ENCODE assay signal across 19 cellular contexts in the genomic region with DNA sequence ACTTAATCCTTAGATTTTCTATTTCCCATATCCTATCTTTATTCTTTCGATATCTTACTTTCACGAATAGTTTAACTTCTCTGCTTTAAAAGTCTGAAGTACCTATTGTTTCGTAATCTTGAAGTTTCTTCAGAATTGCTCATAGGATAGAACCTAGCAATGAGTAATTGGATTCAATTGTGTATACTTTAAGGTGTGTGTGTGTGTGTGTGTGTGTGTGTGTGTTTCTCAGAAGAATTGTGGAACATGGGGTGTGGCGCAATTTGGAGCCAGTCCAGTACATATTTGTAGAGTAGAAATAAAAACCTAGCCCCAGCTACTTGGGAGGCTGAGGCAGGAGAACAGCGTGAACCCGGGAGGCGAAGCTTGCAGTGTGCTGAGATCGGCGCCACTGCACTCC.
A peak's percentile ranks its signal among the peaks of the same experiment; 100 is the strongest.
DNase-seq lines count a peak whose midpoint lies in the region; ATAC-seq, FAIRE-seq and TF ChIP-seq lines count a peak whose summit lies in the region.
"Had no signal": no experiment of that assay in that cellular context is flagged by ENCODE, and none has a peak within 500 bp of the region (broad histone marks: within the 10 kb centered on the region; RNA-seq: fewer than 3 reads in every experiment).

No MANE protein-coding gene starts in this region.

- no peaks in the 10 kb centered on the region for H3K27me3 Mint-ChIP-seq in activated CD8-positive, alpha-beta T cell treated with anti-CD3 and anti-CD28 coated beads for 36 hours
- H3K27me3 Mint-ChIP-seq: CD4-positive, alpha-beta T cell had no signal

- TF ChIP-seq CTCF in lung (IDR thresholded peaks at IDR 0.05; ENCODE audit: control extremely low read depth, extremely low read depth) = no peak
- TF ChIP-seq CTCF in upper lobe of right lung (IDR thresholded peaks at IDR 0.05) = no peak
- TF ChIP-seq CTCF in activated CD8-positive, alpha-beta T cell treated with anti-CD3 and anti-CD28 coated beads for 36 hours (IDR thresholded peaks at IDR 0.05) = no peak

- 74 to 92% methylated on average over 9 of the region's 9 CpGs for WGBS in lung, 2 donors

- H3K4me1 ChIP-seq in lung (ENCODE audit: control insufficient read depth in 2 of 2, insufficient read depth in 2 of 2, low read length in 2 of 2) = no peaks in the 10 kb centered on the region
- no peaks in the 10 kb centered on the region for H3K4me1 ChIP-seq in upper lobe of right lung
- H3K4me1 ChIP-seq: BE2C, SJCRH30 had no signal

- H3K36me3 ChIP-seq in lung (ENCODE audit: control insufficient read depth in 2 of 2, insufficient read depth in 2 of 2, low read length in 2 of 2) (no peaks in the 10 kb centered on the region), upper lobe of right lung (no peaks in the 10 kb centered on the region)
- H3K36me3 ChIP-seq: BE2C, SJCRH30 had no signal

- no peaks in the 10 kb centered on the region for H3K9me3 Mint-ChIP-seq in activated CD8-positive, alpha-beta T cell treated with anti-CD3 and anti-CD28 coated beads for 36 hours
- H3K9me3 Mint-ChIP-seq: CD4-positive, alpha-beta T cell had no signal

- CTCF ChIA-PET in activated CD8-positive, alpha-beta T cell treated with anti-CD3 and anti-CD28 coated beads for 36 hours (lab: Charles Lee) = no interaction called here

- FAIRE-seq in colon (lab: Jason Lieb, UNC) = peak; percentile 74
- FAIRE-seq: GM19239 had no signal

- DNase-seq in NCI-H748 (lab: John Stamatoyannopoulos, UW; ENCODE audit: unreplicated experiment) = peak; percentile 1
- no peak for DNase-seq in NCI-H748 treated with DMSO at 0.1 percent for 48 hours (lab: John Stamatoyannopoulos, UW)
- peak; percentile 71 for DNase-seq in lung (ENCODE audit: low spot score)
- DNase-seq in upper lobe of right lung = peak; percentile 67
- no peak for DNase-seq in putamen (ENCODE audit: low spot score)
- DNase-seq in NCI-H2171 (lab: John Stamatoyannopoulos, UW) = no peak
- DNase-seq in activated CD8-positive, alpha-beta T cell treated with anti-CD3 and anti-CD28 coated beads for 36 hours = no peak
- DNase-seq: 8988T; BE2C; CD4-positive, alpha-beta T cell; DMS53; H7; NCI-H1436; NCI-H2029; NCI-H2171 treated with DMSO at 0.1 percent for 48 hours; SJCRH30 had no signal

- H3K27ac Mint-ChIP-seq in activated CD8-positive, alpha-beta T cell treated with anti-CD3 and anti-CD28 coated beads for 36 hours = no peak overlapping the region
- H3K27ac Mint-ChIP-seq: CD4-positive, alpha-beta T cell had no signal

- H3K4me3 ChIP-seq in lung (no peak overlapping the region), upper lobe of right lung (no peak overlapping the region)
- H3K4me3 ChIP-seq: SJCRH30 had no signal

- H3K9me3 ChIP-seq in lung (ENCODE audit: control insufficient read depth in 2 of 2, insufficient read depth in 1 of 2, low read length in 1 of 2) (no peaks in the 10 kb centered on the region), upper lobe of right lung (no peaks in the 10 kb centered on the region)
- H3K9me3 ChIP-seq: BE2C, SJCRH30 had no signal

- H3K27ac ChIP-seq in lung (ENCODE audit: low read depth in 1 of 2, low read length in 1 of 2) = no peak overlapping the region
- H3K27ac ChIP-seq in upper lobe of right lung = no peak overlapping the region
- H3K27ac ChIP-seq: HL-60, SJCRH30 had no signal

- H3K36me3 Mint-ChIP-seq in activated CD8-positive, alpha-beta T cell treated with anti-CD3 and anti-CD28 coated beads for 36 hours (ENCODE audit: low read depth) = no peaks in the 10 kb centered on the region

- ATAC-seq in lung (ENCODE audit: insufficient read depth, low FRiP score) = peak; percentile 67
- ATAC-seq in upper lobe of right lung = peak; percentile 89
- no peak for ATAC-seq in activated CD8-positive, alpha-beta T cell treated with anti-CD3 and anti-CD28 coated beads for 36 hours

- POLR2A ChIA-PET in activated CD8-positive, alpha-beta T cell treated with anti-CD3 and anti-CD28 coated beads for 36 hours (lab: Charles Lee) = no interaction called here

- no peaks in the 10 kb centered on the region for H3K4me1 Mint-ChIP-seq in activated CD8-positive, alpha-beta T cell treated with anti-CD3 and anti-CD28 coated beads for 36 hours (ENCODE audit: low read depth)

- H3K4me3 Mint-ChIP-seq in activated CD8-positive, alpha-beta T cell treated with anti-CD3 and anti-CD28 coated beads for 36 hours = no peak overlapping the region
- H3K4me3 Mint-ChIP-seq: CD4-positive, alpha-beta T cell had no signal

- intact Hi-C loops in upper lobe of right lung (cut with DNase I) = no loop called here
- intact Hi-C loops in activated CD8-positive, alpha-beta T cell treated with anti-CD3 and anti-CD28 coated beads for 36 hours (cut with micrococcal nuclease) = no loop called here

- H3K27me3 ChIP-seq in lung (ENCODE audit: control insufficient read depth, insufficient read depth) = no peaks in the 10 kb centered on the region
- H3K27me3 ChIP-seq in upper lobe of right lung = no peaks in the 10 kb centered on the region
- H3K27me3 ChIP-seq: BE2C, SJCRH30 had no signal

Comparison
In these comparisons a context has a peak if more than half of its experiments do, and no peak if none do; other contexts are left out.
1. DNase-seq: peak in NCI-H748 (single experiment), lung (single experiment) and upper lobe of right lung (single experiment); none in NCI-H748 treated with DMSO at 0.1 percent for 48 hours (single experiment), putamen (single experiment), NCI-H2171 (single experiment) and activated CD8-positive, alpha-beta T cell treated with anti-CD3 and anti-CD28 coated beads for 36 hours (single experiment).